1 cellular context compared by ENCODE assay signal in genomic region chr14:92877757-92878431, GRCh38.
TF ChIP-seq lines count a peak whose summit lies in the region.

No MANE protein-coding gene starts in this region.

TF ChIP-seq in HepG2, 621 proteins besides CTCF, POLR2A, EP300 and RAD21 (continued from another document and continues in another):
- TF ChIP-seq KDM1A (CRISPR knock-in tag; IDR thresholded peaks at IDR 0.05) = 0 out of 2 replicates have a peak, but pooled peaks have one; percentile 71
- peak; percentile 58; the same call in 1 of the 2 replicates for TF ChIP-seq SMAD1 (CRISPR knock-in tag; IDR thresholded peaks at IDR 0.05; ENCODE audit: borderline replicate concordance, low read depth)
- peak; percentile 71; the same call in 1 of the 2 replicates for TF ChIP-seq ZGPAT (CRISPR knock-in tag; IDR thresholded peaks at IDR 0.05)
- TF ChIP-seq ZBTB4 (CRISPR knock-in tag; IDR thresholded peaks at IDR 0.05; ENCODE audit: borderline replicate concordance) = 0 out of 2 replicates have a peak, but pooled peaks have one; percentile 32
- peak; percentile 10; the same call in 1 of the 2 replicates for TF ChIP-seq STAG1 (CRISPR knock-in tag; IDR thresholded peaks at IDR 0.05)
- peak; percentile 66 for TF ChIP-seq FOXP4 (CRISPR knock-in tag; IDR thresholded peaks at IDR 0.05)
- TF ChIP-seq YEATS4 (CRISPR knock-in tag; IDR thresholded peaks at IDR 0.05; ENCODE audit: borderline replicate concordance) = 0 out of 2 replicates have a peak, but pooled peaks have one; percentile 31
- TF ChIP-seq ZFP36L2 (CRISPR knock-in tag; IDR thresholded peaks at IDR 0.05) = no peak
- no peak for TF ChIP-seq ZSCAN12 (CRISPR knock-in tag; IDR thresholded peaks at IDR 0.05)
- no peak for TF ChIP-seq FUBP1 (CRISPR knock-in tag; IDR thresholded peaks at IDR 0.05; ENCODE audit: borderline replicate concordance)
- peak; percentile 73; the same call in 1 of the 2 replicates for TF ChIP-seq CBX5 (CRISPR knock-in tag; IDR thresholded peaks at IDR 0.05; ENCODE audit: borderline replicate concordance)
- TF ChIP-seq POLR2AphosphoS2 (IDR thresholded peaks at IDR 0.05; ENCODE audit: low read depth, low read length) = no peak
- TF ChIP-seq MAFF (IDR thresholded peaks at IDR 0.05; ENCODE audit: low read depth, low read length) = no peak
- TF ChIP-seq ZBED4 (CRISPR knock-in tag; IDR thresholded peaks at IDR 0.05; ENCODE audit: borderline replicate concordance) = no peak; the same call in 1 of the 2 replicates
- 0 out of 2 replicates have a peak, but pooled peaks have one; percentile 26 for TF ChIP-seq ELF1 (CRISPR knock-in tag; IDR thresholded peaks at IDR 0.05)
- TF ChIP-seq SNAI1 (CRISPR knock-in tag; IDR thresholded peaks at IDR 0.05; ENCODE audit: borderline replicate concordance) = no peak
- TF ChIP-seq ZNF468 (CRISPR knock-in tag; IDR thresholded peaks at IDR 0.05) = no peak
- peak; percentile 67 for TF ChIP-seq PRDM15 (CRISPR knock-in tag; IDR thresholded peaks at IDR 0.05)
- TF ChIP-seq ELF3 (CRISPR knock-in tag; IDR thresholded peaks at IDR 0.05) = peak; percentile 25; the same call in 1 of the 2 replicates
- TF ChIP-seq NCOA1 (CRISPR knock-in tag; IDR thresholded peaks at IDR 0.05) = no peak
- peak; percentile 54; the same call in 1 of the 2 replicates for TF ChIP-seq YEATS2 (CRISPR knock-in tag; IDR thresholded peaks at IDR 0.05; ENCODE audit: borderline replicate concordance)
- peak; percentile 64; the same call in 1 of the 2 replicates for TF ChIP-seq ZNF614 (CRISPR knock-in tag; IDR thresholded peaks at IDR 0.05; ENCODE audit: borderline replicate concordance)
- TF ChIP-seq MLXIP (CRISPR knock-in tag; IDR thresholded peaks at IDR 0.05; ENCODE audit: borderline replicate concordance) = no peak
- no peak for TF ChIP-seq ZNF235 (CRISPR knock-in tag; IDR thresholded peaks at IDR 0.05; ENCODE audit: borderline replicate concordance)
- TF ChIP-seq SIN3B (IDR thresholded peaks at IDR 0.05; ENCODE audit: low read length) = no peak
- peak; percentile 52; the same call in 1 of the 2 replicates for TF ChIP-seq NR2F6 (IDR thresholded peaks at IDR 0.05)
- TF ChIP-seq NR2F6 (CRISPR knock-in tag; IDR thresholded peaks at IDR 0.05) = peak; percentile 78
- no peak for TF ChIP-seq TBL1XR1 (IDR thresholded peaks at IDR 0.05; ENCODE audit: borderline replicate concordance, low read length, partially characterized antibody)
- TF ChIP-seq PITX1 (CRISPR knock-in tag; IDR thresholded peaks at IDR 0.05) = 0 out of 2 replicates have a peak, but pooled peaks have one; percentile 37
- TF ChIP-seq SPEN (CRISPR knock-in tag; IDR thresholded peaks at IDR 0.05; ENCODE audit: low read depth) = peak; percentile 46
- TF ChIP-seq ZFY (CRISPR knock-in tag; IDR thresholded peaks at IDR 0.05) = peak; percentile 69
- no peak for TF ChIP-seq SNAPC2 (CRISPR knock-in tag; IDR thresholded peaks at IDR 0.05)
- no peak for TF ChIP-seq ZNF552 (CRISPR knock-in tag; IDR thresholded peaks at IDR 0.05; ENCODE audit: borderline replicate concordance)
- TF ChIP-seq DDIT3 (CRISPR knock-in tag; IDR thresholded peaks at IDR 0.05) = no peak
- peak; percentile 10; the same call in 1 of the 2 replicates for TF ChIP-seq ZNF12 (CRISPR knock-in tag; IDR thresholded peaks at IDR 0.05)
- no peak for TF ChIP-seq RBM39 (IDR thresholded peaks at IDR 0.05; ENCODE audit: low read depth, low read length, poor library complexity, severe bottlenecking)
- no peak for TF ChIP-seq TEF (CRISPR knock-in tag; IDR thresholded peaks at IDR 0.05)
- peak; percentile 27; the same call in 1 of the 2 replicates for TF ChIP-seq MYC (CRISPR knock-in tag; IDR thresholded peaks at IDR 0.05; ENCODE audit: borderline replicate concordance)
- TF ChIP-seq ZNF331 (CRISPR knock-in tag; IDR thresholded peaks at IDR 0.05) = 0 out of 2 replicates have a peak, but pooled peaks have one; percentile 38
